Comparison of ENCODE assay signal across 13 cellular contexts in the genomic region with DNA sequence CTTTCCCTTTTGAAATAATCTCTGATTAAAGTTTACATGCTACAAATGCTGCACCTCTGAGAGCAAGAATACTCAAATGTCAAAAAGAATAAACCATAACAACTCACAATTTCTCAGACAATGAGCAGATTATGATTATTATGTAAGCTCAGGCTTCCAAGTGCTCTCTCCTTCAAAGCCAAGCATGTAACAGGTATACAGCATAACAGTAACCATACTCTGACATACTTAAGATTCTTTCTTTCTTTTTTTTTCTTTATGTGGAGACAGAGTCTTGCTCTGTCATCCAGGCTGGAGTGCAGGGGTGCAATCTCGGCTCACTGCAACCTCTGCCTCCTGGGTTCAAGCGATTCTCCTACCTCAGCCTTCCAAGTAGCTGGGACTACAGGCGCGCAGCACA.
A peak's percentile ranks its signal among the peaks of the same experiment; 100 is the strongest.
DNase-seq lines count a peak whose midpoint lies in the region; ATAC-seq and TF ChIP-seq lines count a peak whose summit lies in the region.
"Had no signal": no experiment of that assay in that cellular context is flagged by ENCODE, and none has a peak within 500 bp of the region (broad histone marks: within the 10 kb centered on the region; RNA-seq: fewer than 3 reads in every experiment).

No MANE protein-coding gene starts in this region.

- WGBS in heart left ventricle, 4 donors, result 93 to 95% (median 93%) methylated on average over 4 of the region's 4 CpGs

- H3K4me3 ChIP-seq in heart left ventricle, result no peak overlapping the region
- no peak overlapping the region for H3K4me3 ChIP-seq in uterus
- H3K4me3 ChIP-seq: colonic mucosa had no signal

- peaks cover 5 to 22% (median 18%) of the 10 kb centered on the region in 12 donors for H3K4me1 ChIP-seq in heart left ventricle
- no peaks in the 10 kb centered on the region for H3K4me1 ChIP-seq in uterus

- intact Hi-C loops in heart left ventricle (cut with DNase I) (loop anchor here in 1 of 10 donors (10.0 kb wide), 1 partner anchor 153 kb away; the partner anchor contains the start of gene EIF4G3), Right ventricle myocardium superior (cut with DNase I) (no loop called here), uterus (cut with DNase I; ENCODE audit: low total_unique reads) (no loop called here)

- H3K36me3 Mint-ChIP-seq in chondrocyte (ENCODE audit: low read depth) (no peaks in the 10 kb centered on the region), nephron (ENCODE audit: low read depth) (peaks cover 31% of the 10 kb centered on the region)

- H3K4me3 Mint-ChIP-seq in chondrocyte (ENCODE audit: unreplicated experiment) (no peak overlapping the region), nephron (no peak overlapping the region)
- H3K4me3 Mint-ChIP-seq: activated T-helper 1 cell treated with anti-CD3 and anti-CD28 coated beads, Interleukin-12 subunit alpha, Interleukin-12 subunit beta, Interleukin-2, Interleukin-4 antibody, amounts not matched to agents 30 ng/mL and 10 ng/mL and 1 ng/mL, durations not matched to agents 14 hours and 24 hours and 36 hours had no signal

- ATAC-seq in heart left ventricle (no peak), Right ventricle myocardium superior (ENCODE audit: poor library complexity) (no peak)

- H3K9me3 ChIP-seq in heart left ventricle (no peaks in the 10 kb centered on the region), uterus (no peaks in the 10 kb centered on the region)
- H3K9me3 ChIP-seq: colonic mucosa had no signal

- no peaks in the 10 kb centered on the region for H3K27me3 ChIP-seq in heart left ventricle
- H3K27me3 ChIP-seq in uterus, result no peaks in the 10 kb centered on the region
- H3K27me3 ChIP-seq: colonic mucosa had no signal

- H3K27ac Mint-ChIP-seq in chondrocyte (ENCODE audit: unreplicated experiment) (peak overlapping the region; percentile 82), nephron (peak overlapping the region; percentile 28 to 81 (median 68))

- no peaks in the 10 kb centered on the region for H3K9me3 Mint-ChIP-seq in chondrocyte (ENCODE audit: low read depth)
- H3K9me3 Mint-ChIP-seq in nephron, result peaks cover 8% of the 10 kb centered on the region
- H3K9me3 Mint-ChIP-seq: activated T-helper 1 cell treated with anti-CD3 and anti-CD28 coated beads, Interleukin-12 subunit alpha, Interleukin-12 subunit beta, Interleukin-2, Interleukin-4 antibody, amounts not matched to agents 30 ng/mL and 10 ng/mL and 1 ng/mL, durations not matched to agents 14 hours and 24 hours and 36 hours had no signal

- H3K27me3 Mint-ChIP-seq in chondrocyte (ENCODE audit: low read depth) (no peaks in the 10 kb centered on the region), nephron (ENCODE audit: low read depth) (no peaks in the 10 kb centered on the region)

- H3K4me1 Mint-ChIP-seq in chondrocyte (ENCODE audit: low read depth), result peaks cover 39% of the 10 kb centered on the region
- H3K4me1 Mint-ChIP-seq in nephron, result peaks cover 19% of the 10 kb centered on the region

- no peak for TF ChIP-seq POLR2A in heart left ventricle (IDR thresholded peaks at IDR 0.05)
- TF ChIP-seq POLR2A in uterus (IDR thresholded peaks at IDR 0.05), result no peak

- TF ChIP-seq CTCF in heart left ventricle (IDR thresholded peaks at IDR 0.05) (no peak), chondrocyte (IDR thresholded peaks at IDR 0.05) (no peak), nephron (IDR thresholded peaks at IDR 0.05; ENCODE audit: unreplicated experiment in 3 of 3) (no peak), uterus (IDR thresholded peaks at IDR 0.05) (no peak)

- peak overlapping the region in 10 of 12 donors; percentile 29 to 92 (median 72) for H3K27ac ChIP-seq in heart left ventricle
- H3K27ac ChIP-seq in uterus, result peak overlapping the region; percentile 89 to 97

- H3K36me3 ChIP-seq in heart left ventricle, result no peaks in the 10 kb centered on the region
- H3K36me3 ChIP-seq in uterus, result no peaks in the 10 kb centered on the region
- H3K36me3 ChIP-seq: colonic mucosa had no signal

- DNase-seq in heart left ventricle, result no peak
- DNase-seq in Right ventricle myocardium superior, result no peak
- DNase-seq in chondrocyte (ENCODE audit: low spot score), result no peak
- DNase-seq in uterus, result no peak
- no peak for DNase-seq in hepatic stellate cell (ENCODE audit: low spot score)
- DNase-seq in NCI-H1092 treated with DMSO at 0.1 percent for 48 hours (lab: John Stamatoyannopoulos, UW), result no peak
- DNase-seq in pons (ENCODE audit: low spot score), result no peak
- DNase-seq: colonic mucosa; hippocampal formation; NCI-H1105 treated with DMSO at 0.1 percent for 48 hours; stimulated activated CD4-positive, alpha-beta T cell treated with anti-CD3 and anti-CD28 coated beads, Interleukin-4, amount 100 ng/mL, for 1 hour had no signal
